Comparison of ENCODE assay signal across 29 cellular contexts in genomic region chr20:39576786-39577185, GRCh38.
"Had no signal": no experiment of that assay in that cellular context is flagged by ENCODE, and none has a peak within 500 bp of the region (broad histone marks: within the 10 kb centered on the region; RNA-seq: fewer than 3 reads in every experiment).

No MANE protein-coding gene starts in this region.

- H3K27me3 ChIP-seq: gastrocnemius medialis, left lung, neural progenitor cell, right lobe of liver, suprapubic skin, transverse colon, uterus had no signal

- H3K27ac ChIP-seq: epithelial cell of prostate, gastrocnemius medialis, heart left ventricle, left lung, neural progenitor cell, parathyroid adenoma, right lobe of liver, suprapubic skin, transverse colon, upper lobe of right lung, uterus had no signal

- H3K4me3 ChIP-seq: gastrocnemius medialis, heart left ventricle, left lung, neural progenitor cell, right lobe of liver, suprapubic skin, transverse colon, upper lobe of right lung, uterus had no signal

- H3K36me3 ChIP-seq: gastrocnemius medialis, heart left ventricle, left lung, neural progenitor cell, right lobe of liver, suprapubic skin, transverse colon, upper lobe of right lung, uterus had no signal

- H2AFZ ChIP-seq: neural progenitor cell, parathyroid adenoma had no signal

- H3K4me3 Mint-ChIP-seq: naive thymus-derived CD4-positive, alpha-beta T cell; nephron; neural progenitor cell; stimulated activated naive CD8-positive, alpha-beta T cell treated with anti-CD3 and anti-CD28 coated beads, Interleukin-15, amount 100 ng/mL, for 72 hours had no signal

- H3K4me2 ChIP-seq: neural progenitor cell had no signal

- DNase-seq: cortex of kidney; effector CD4-positive, alpha-beta T cell; foreskin fibroblast; gastrocnemius medialis; heart left ventricle; hippocampal formation; left cardiac atrium; left lung; mesendoderm; midbrain; naive thymus-derived CD4-positive, alpha-beta T cell; right lobe of liver; small intestine; stimulated activated CD4-positive, alpha-beta T cell treated with anti-CD3 and anti-CD28 coated beads, Interleukin-12 subunit alpha, Interleukin-12 subunit beta, amount 100 ng/mL, for 4 hours; stimulated activated CD4-positive, alpha-beta T cell treated with anti-CD3 and anti-CD28 coated beads, Interleukin-1b, Interleukin-23, amount 100 ng/mL, for 48 hours; stimulated activated CD4-positive, alpha-beta T cell treated with anti-CD3 and anti-CD28 coated beads, Interleukin-4, amount 100 ng/mL, for 1 hour; stimulated activated CD8-positive, alpha-beta memory T cell treated with anti-CD3 and anti-CD28 coated beads, Interleukin-4, amount 100 ng/mL, for 48 hours; stimulated activated naive CD4-positive, alpha-beta T cell; stimulated activated naive CD8-positive, alpha-beta T cell treated with anti-CD3 and anti-CD28 coated beads, Interleukin-15, amount 100 ng/mL, for 72 hours; transverse colon; upper lobe of right lung; uterus had no signal

- H3K4me1 Mint-ChIP-seq: naive thymus-derived CD4-positive, alpha-beta T cell; nephron; stimulated activated naive CD8-positive, alpha-beta T cell treated with anti-CD3 and anti-CD28 coated beads, Interleukin-15, amount 100 ng/mL, for 72 hours had no signal

- H3K4me1 ChIP-seq: gastrocnemius medialis, heart left ventricle, left lung, neural progenitor cell, parathyroid adenoma, right lobe of liver, suprapubic skin, transverse colon, upper lobe of right lung, uterus had no signal

- H3K79me2 ChIP-seq: parathyroid adenoma had no signal

- H3K36me3 Mint-ChIP-seq: naive thymus-derived CD4-positive, alpha-beta T cell; neural progenitor cell had no signal

- ATAC-seq: esophagus mucosa; gastrocnemius medialis; heart left ventricle; left cardiac atrium; left lung; naive thymus-derived CD4-positive, alpha-beta T cell; right lobe of liver; stimulated activated naive CD8-positive, alpha-beta T cell treated with anti-CD3 and anti-CD28 coated beads, Interleukin-15, amount 100 ng/mL, for 72 hours; upper lobe of right lung had no signal

- H3K9me3 ChIP-seq: gastrocnemius medialis, left lung, right lobe of liver, suprapubic skin, transverse colon, upper lobe of right lung, uterus had no signal

- H3K9ac ChIP-seq: neural progenitor cell, parathyroid adenoma had no signal

- H3K27ac Mint-ChIP-seq: naive thymus-derived CD4-positive, alpha-beta T cell; nephron; neural progenitor cell; progenitor cell of endocrine pancreas; stimulated activated naive CD8-positive, alpha-beta T cell treated with anti-CD3 and anti-CD28 coated beads, Interleukin-15, amount 100 ng/mL, for 72 hours had no signal
